8 cellular contexts compared by ENCODE assay signal in genomic region chr3:107523361-107524213, GRCh38. TPM values are rescaled to one million over a fixed set of nuclear protein-coding genes. Genes with fewer than 3 reads are reported as not detected.
DNase-seq lines count a peak whose midpoint lies in the region; ATAC-seq and TF ChIP-seq lines count a peak whose summit lies in the region.

No MANE protein-coding gene starts in this region.

- peaks cover 21% of the 10 kb centered on the region for H3K4me1 Mint-ChIP-seq in mesothelial cell of epicardium
- peaks cover 45% of the 10 kb centered on the region for H3K4me1 Mint-ChIP-seq in stimulated activated memory B cell treated with anti-CD40 and anti-IgM and Interleukin-4, amounts not matched to agents 10 μg/mL and 1 μg/mL and 100 μg/mL, for 72 hours

- H3K36me3 Mint-ChIP-seq in mesothelial cell of epicardium = peaks cover 9% of the 10 kb centered on the region
- H3K36me3 Mint-ChIP-seq in stimulated activated memory B cell treated with anti-CD40 and anti-IgM and Interleukin-4, amounts not matched to agents 10 μg/mL and 1 μg/mL and 100 μg/mL, for 72 hours = no peaks in the 10 kb centered on the region

- peak overlapping the region; percentile 82 for H3K27ac ChIP-seq in epithelial cell of prostate

- no peaks in the 10 kb centered on the region for H3K27me3 Mint-ChIP-seq in mesothelial cell of epicardium (ENCODE audit: low read depth)
- no peaks in the 10 kb centered on the region for H3K27me3 Mint-ChIP-seq in stimulated activated memory B cell treated with anti-CD40 and anti-IgM and Interleukin-4, amounts not matched to agents 10 μg/mL and 1 μg/mL and 100 μg/mL, for 72 hours

- peak overlapping the region; percentile 99 for H3K27ac Mint-ChIP-seq in mesothelial cell of epicardium
- H3K27ac Mint-ChIP-seq in stimulated activated memory B cell treated with anti-CD40 and anti-IgM and Interleukin-4, amounts not matched to agents 10 μg/mL and 1 μg/mL and 100 μg/mL, for 72 hours = peak overlapping the region; percentile 88

- no peaks in the 10 kb centered on the region for H3K9me3 Mint-ChIP-seq in mesothelial cell of epicardium
- no peaks in the 10 kb centered on the region for H3K9me3 Mint-ChIP-seq in stimulated activated memory B cell treated with anti-CD40 and anti-IgM and Interleukin-4, amounts not matched to agents 10 μg/mL and 1 μg/mL and 100 μg/mL, for 72 hours

- no peak for TF ChIP-seq CTCF in mesothelial cell of epicardium (IDR thresholded peaks at IDR 0.05; ENCODE audit: unreplicated experiment)

- H3K4me3 Mint-ChIP-seq in mesothelial cell of epicardium = peak overlapping the region; percentile 96
- peak overlapping the region; percentile 99 for H3K4me3 Mint-ChIP-seq in stimulated activated memory B cell treated with anti-CD40 and anti-IgM and Interleukin-4, amounts not matched to agents 10 μg/mL and 1 μg/mL and 100 μg/mL, for 72 hours

- peak; percentile 12 for ATAC-seq in GM18861 (IDR thresholded peaks at IDR 0.05; ENCODE audit: unreplicated experiment)
- peak; percentile 23 for ATAC-seq in HG03095 (IDR thresholded peaks at IDR 0.05; ENCODE audit: unreplicated experiment)
- peak; percentile 73 for ATAC-seq in stimulated activated memory B cell treated with anti-CD40 and anti-IgM and Interleukin-4, amounts not matched to agents 10 μg/mL and 1 μg/mL and 100 μg/mL, for 72 hours

- DNase-seq in AG08396 (ENCODE audit: low spot score) (peak; percentile 47), NCI-H82 (lab: John Stamatoyannopoulos, UW) (peak; percentile 86), activated T-cell treated with anti-CD3 and anti-CD28 coated beads for 1 hour (ENCODE audit: low read depth) (peak; percentile 33), epithelial cell of prostate (ENCODE audit: low read depth, low spot score) (no peak), mesothelial cell of epicardium (ENCODE audit: low spot score in 2 of 2, unreplicated experiment in 2 of 2) (peak; percentile 37 to 67)

RNA-seq across cellular contexts. Expression of gene BBX, which starts 0.8 kb away (rescaled TPM):
- 90.3 to 95.1 TPM (median 90.4 TPM) in 3 replicates for total RNA-seq in mesothelial cell of epicardium

Comparison
In these comparisons a context has a peak if more than half of its experiments do, and no peak if none do; other contexts are left out.
1. ATAC-seq: peak in every context shown above with its lines; median percentile 73 in stimulated activated memory B cell treated with anti-CD40 and anti-IgM and Interleukin-4, amounts not matched to agents 10 μg/mL and 1 μg/mL and 100 μg/mL, for 72 hours; 23 in HG03095; 12 in GM18861.